Comparison of ENCODE assay signal across 16 cellular contexts in the genomic region with DNA sequence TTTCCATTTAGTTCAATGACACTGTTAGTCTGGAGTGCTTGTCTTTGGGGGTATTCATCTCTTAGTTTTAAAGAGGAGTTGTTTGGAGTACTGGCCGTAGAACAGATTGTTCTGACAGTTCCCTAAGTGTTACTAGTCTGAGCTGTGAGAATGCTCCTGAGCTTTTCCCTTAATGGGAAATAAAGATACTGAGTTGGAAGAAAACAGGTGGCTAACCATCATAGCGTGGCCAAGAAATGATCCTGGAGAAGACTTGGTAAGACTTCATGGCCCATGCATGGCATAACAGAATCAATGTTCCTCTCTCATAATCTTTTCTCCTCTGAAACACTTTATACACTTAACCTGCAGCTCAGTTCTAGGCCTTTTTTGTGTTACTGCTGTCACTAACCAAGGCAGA. TPM values are rescaled to one million over a fixed set of nuclear protein-coding genes. Genes with fewer than 3 reads are reported as not detected.
DNase-seq lines count a peak whose midpoint lies in the region; ATAC-seq and TF ChIP-seq lines count a peak whose summit lies in the region.
"Had no signal": no experiment of that assay in that cellular context is flagged by ENCODE, and none has a peak within 500 bp of the region (broad histone marks: within the 10 kb centered on the region; RNA-seq: fewer than 3 reads in every experiment).

No MANE protein-coding gene starts in this region.

- H3K4me1 Mint-ChIP-seq in activated naive CD8-positive, alpha-beta T cell treated with anti-CD3 and anti-CD28 coated beads, Interleukin-2, amount 50 U/mL, for 24 hours: peaks cover 75% of the 10 kb centered on the region
- peaks cover 50 to 84% (median 81%) of the 10 kb centered on the region in 7 donors for H3K4me1 Mint-ChIP-seq in naive thymus-derived CD4-positive, alpha-beta T cell

- H3K27ac ChIP-seq in left ventricle myocardium inferior (replicated peaks) (peak overlapping the region; percentile 96), right cardiac atrium (ENCODE audit: low read length) (no peak overlapping the region), transverse colon (peak overlapping the region; percentile 45 to 99 (median 94)), upper lobe of right lung (no peak overlapping the region)
- peak overlapping the region; percentile 92 for H3K27ac ChIP-seq in naive thymus-derived CD4-positive, alpha-beta T cell (ENCODE audit: low read depth, low read length)
- H3K27ac ChIP-seq: SK-N-MC had no signal

- H3K4me3 ChIP-seq in left ventricle myocardium inferior (no peak overlapping the region), right cardiac atrium (ENCODE audit: low read length) (no peak overlapping the region), transverse colon (no peak overlapping the region), upper lobe of right lung (no peak overlapping the region)
- no peak overlapping the region for H3K4me3 ChIP-seq in naive thymus-derived CD4-positive, alpha-beta T cell (ENCODE audit: low read length)
- H3K4me3 ChIP-seq: SK-N-MC had no signal

- H3K36me3 ChIP-seq in left ventricle myocardium inferior (peaks cover 70% of the 10 kb centered on the region), transverse colon (peaks cover 0 to 59% (median 33%) of the 10 kb centered on the region in 4 donors), upper lobe of right lung (peaks cover 80% of the 10 kb centered on the region)
- peaks cover 61 to 79% (median 69%) of the 10 kb centered on the region in 3 experiments for H3K36me3 ChIP-seq in naive thymus-derived CD4-positive, alpha-beta T cell (ENCODE audit: control insufficient read depth in 2 of 3, insufficient read depth in 3 of 3, low read length in 3 of 3)

- ATAC-seq in right cardiac atrium (no peak), upper lobe of right lung (no peak)
- no peak for ATAC-seq in activated naive CD8-positive, alpha-beta T cell treated with anti-CD3 and anti-CD28 coated beads, Interleukin-2, amount 50 U/mL, for 24 hours
- no peak for ATAC-seq in naive thymus-derived CD4-positive, alpha-beta T cell
- ATAC-seq: left ventricle myocardium superior, Panc1 had no signal

- H3K36me3 Mint-ChIP-seq in activated naive CD8-positive, alpha-beta T cell treated with anti-CD3 and anti-CD28 coated beads, Interleukin-2, amount 50 U/mL, for 24 hours (ENCODE audit: low read depth): peaks cover 77% of the 10 kb centered on the region
- H3K36me3 Mint-ChIP-seq in naive thymus-derived CD4-positive, alpha-beta T cell: peaks cover 12 to 66% (median 64%) of the 10 kb centered on the region in 5 donors

- in situ Hi-C loops in transverse colon (cut with MboI; ENCODE audit: low pct_ligation_motif_present in 1 of 4, low pct_unique_long_range_greater_than_20kb in 1 of 4, low sequenced_read_pairs in 3 of 4): loop anchor here in 3 of 4 donors (10.0 to 25.0 kb wide), 2 partner anchors 284 to 292 kb away; no protein-coding TSS in a partner anchor

- H3K4me3 Mint-ChIP-seq in activated naive CD8-positive, alpha-beta T cell treated with anti-CD3 and anti-CD28 coated beads, Interleukin-2, amount 50 U/mL, for 24 hours: no peak overlapping the region
- peak overlapping the region in 7 of 10 donors; percentile 7 to 96 (median 21) for H3K4me3 Mint-ChIP-seq in naive thymus-derived CD4-positive, alpha-beta T cell
- H3K4me3 Mint-ChIP-seq: activated T-helper 1 cell treated with anti-CD3 and anti-CD28 coated beads, Interleukin-12 subunit alpha, Interleukin-12 subunit beta, Interleukin-2, Interleukin-4 antibody, amounts not matched to agents 30 ng/mL and 10 ng/mL and 1 ng/mL, durations not matched to agents 14 hours and 24 hours and 36 hours had no signal

- H3K9me3 Mint-ChIP-seq in activated naive CD8-positive, alpha-beta T cell treated with anti-CD3 and anti-CD28 coated beads, Interleukin-2, amount 50 U/mL, for 24 hours: no peaks in the 10 kb centered on the region
- peaks cover 0 to 8% (median 0%) of the 10 kb centered on the region in 11 donors for H3K9me3 Mint-ChIP-seq in naive thymus-derived CD4-positive, alpha-beta T cell
- H3K9me3 Mint-ChIP-seq: activated T-helper 1 cell treated with anti-CD3 and anti-CD28 coated beads, Interleukin-12 subunit alpha, Interleukin-12 subunit beta, Interleukin-2, Interleukin-4 antibody, amounts not matched to agents 30 ng/mL and 10 ng/mL and 1 ng/mL, durations not matched to agents 14 hours and 24 hours and 36 hours had no signal

- intact Hi-C loops in left ventricle myocardium inferior (cut with micrococcal nuclease): loop anchor here (10.0 kb wide), 2 partner anchors 132 to 292 kb away; no protein-coding TSS in a partner anchor
- intact Hi-C loops in right cardiac atrium (cut with DNase I): loop anchor here in 3 of 4 donors (5.0 to 10.0 kb wide), 3 partner anchors 112 to 294 kb away; no protein-coding TSS in a partner anchor
- intact Hi-C loops in naive thymus-derived CD4-positive, alpha-beta T cell (cut with micrococcal nuclease): no loop called here
- intact Hi-C loops in transverse colon (cut with DNase I; ENCODE audit: low total_unique reads): loop anchor here (10.0 kb wide), 1 partner anchor 242 kb away; no protein-coding TSS in a partner anchor
- intact Hi-C loops in upper lobe of right lung (cut with DNase I): no loop called here

- H3K27ac Mint-ChIP-seq in activated naive CD8-positive, alpha-beta T cell treated with anti-CD3 and anti-CD28 coated beads, Interleukin-2, amount 50 U/mL, for 24 hours: peak overlapping the region; percentile 76
- H3K27ac Mint-ChIP-seq in naive thymus-derived CD4-positive, alpha-beta T cell: peak overlapping the region in 7 of 9 donors; percentile 76 to 99 (median 87)

- CTCF ChIA-PET in naive thymus-derived CD4-positive, alpha-beta T cell (lab: Charles Lee): no interaction called here

- H3K9me3 ChIP-seq in left ventricle myocardium inferior (replicated peaks) (no peaks in the 10 kb centered on the region), right cardiac atrium (ENCODE audit: control insufficient read depth, low read length) (no peaks in the 10 kb centered on the region), transverse colon (no peaks in the 10 kb centered on the region), upper lobe of right lung (no peaks in the 10 kb centered on the region)
- no peaks in the 10 kb centered on the region for H3K9me3 ChIP-seq in naive thymus-derived CD4-positive, alpha-beta T cell (ENCODE audit: control insufficient read depth in 2 of 3, low read length in 3 of 3)

- POLR2A ChIA-PET in naive thymus-derived CD4-positive, alpha-beta T cell (lab: Charles Lee): interaction anchor here (0.6 to 7.2 kb wide), 7 partner anchors 9 to 89 kb away, joined by 3 to 206 read pairs (median 3); no protein-coding TSS in a partner anchor

- no peak for TF ChIP-seq EP300 in transverse colon (IDR thresholded peaks at IDR 0.05; ENCODE audit: low read depth)

- H3K4me1 ChIP-seq in left ventricle myocardium inferior (peaks cover 91% of the 10 kb centered on the region), right cardiac atrium (ENCODE audit: control insufficient read depth, insufficient read depth, low read length) (peaks cover 5% of the 10 kb centered on the region), transverse colon (peaks cover 6 to 66% (median 41%) of the 10 kb centered on the region in 4 donors), upper lobe of right lung (peaks cover 42% of the 10 kb centered on the region)
- peaks cover 47 to 49% of the 10 kb centered on the region in 2 donors for H3K4me1 ChIP-seq in naive thymus-derived CD4-positive, alpha-beta T cell (ENCODE audit: control insufficient read depth in 2 of 2, insufficient read depth in 2 of 2, low read length in 2 of 2)

- H3K27me3 ChIP-seq in left ventricle myocardium inferior (ENCODE audit: low read depth): no peaks in the 10 kb centered on the region
- no peaks in the 10 kb centered on the region for H3K27me3 ChIP-seq in right cardiac atrium (ENCODE audit: control insufficient read depth, insufficient read depth)
- no peaks in the 10 kb centered on the region for H3K27me3 ChIP-seq in naive thymus-derived CD4-positive, alpha-beta T cell (ENCODE audit: control insufficient read depth in 2 of 2, insufficient read depth in 2 of 2, low read length in 2 of 2)
- H3K27me3 ChIP-seq in transverse colon: no peaks in the 10 kb centered on the region
- H3K27me3 ChIP-seq in upper lobe of right lung: no peaks in the 10 kb centered on the region

- TF ChIP-seq POLR2A in transverse colon (IDR thresholded peaks at IDR 0.05): no peak

- TF ChIP-seq CTCF in left ventricle myocardium inferior (IDR thresholded peaks at IDR 0.05; ENCODE audit: borderline replicate concordance): no peak
- no peak for TF ChIP-seq CTCF in transverse colon (IDR thresholded peaks at IDR 0.05)
- no peak for TF ChIP-seq CTCF in upper lobe of right lung (IDR thresholded peaks at IDR 0.05)

- H3K27me3 Mint-ChIP-seq in activated naive CD8-positive, alpha-beta T cell treated with anti-CD3 and anti-CD28 coated beads, Interleukin-2, amount 50 U/mL, for 24 hours: no peaks in the 10 kb centered on the region
- H3K27me3 Mint-ChIP-seq in naive thymus-derived CD4-positive, alpha-beta T cell: peaks cover 0 to 3% (median 0%) of the 10 kb centered on the region in 5 donors
- H3K27me3 Mint-ChIP-seq: progenitor cell of endocrine pancreas had no signal

- 62% methylated on average over 2 of the region's 2 CpGs for whole genome bisulfite sequencing in right cardiac atrium
- 79 to 87% methylated on average over 2 of the region's 2 CpGs for WGBS in transverse colon (ENCODE audit: low coverage in 1 of 2), 2 donors

- no peak for DNase-seq in left ventricle myocardium inferior
- DNase-seq in right cardiac atrium: no peak
- no peak for DNase-seq in activated naive CD8-positive, alpha-beta T cell treated with anti-CD3 and anti-CD28 coated beads, Interleukin-2, amount 50 U/mL, for 24 hours
- DNase-seq in naive thymus-derived CD4-positive, alpha-beta T cell: no peak
- no peak for DNase-seq in transverse colon
- DNase-seq in NCI-H226: no peak
- no peak for DNase-seq in GM19238 (ENCODE audit: insufficient read length, low spot score)
- no peak for DNase-seq in upper lobe of right lung
- DNase-seq: GDM1; glutamatergic neuron; left ventricle myocardium superior; stimulated activated naive CD4-positive, alpha-beta T cell treated with Interleukin-2 at 50 U/mL for 16 hours had no signal

RNA-seq across cellular contexts. Expression of a gene that starts 6.2 kb away (rescaled TPM):
- total RNA-seq in left ventricle myocardium inferior (503 TPM), right cardiac atrium (100 to 1,000 TPM; 381 to 508 (median 445) TPM), transverse colon (1,000 to 10,000 TPM in 1 of 4 donors, 100 to 1,000 TPM in 3; 297 to 1,199 (median 723) TPM), upper lobe of right lung (477 TPM)
- polyA plus RNA-seq in right cardiac atrium: 301 TPM
- 100 to 1,000 TPM; 611 to 748 (median 634) TPM for total RNA-seq in naive thymus-derived CD4-positive, alpha-beta T cell
- polyA plus RNA-seq in naive thymus-derived CD4-positive, alpha-beta T cell: 1,000 to 10,000 TPM; 1,888 to 2,295 TPM

Comparison
In these comparisons a context has a peak if more than half of its experiments do, and no peak if none do; other contexts are left out.
1. H3K27ac ChIP-seq: peak in left ventricle myocardium inferior (single experiment), naive thymus-derived CD4-positive, alpha-beta T cell (single experiment) and transverse colon (4 of 4); none in right cardiac atrium (single experiment) and upper lobe of right lung (single experiment).
2. intact Hi-C loops: an anchor here in left ventricle myocardium inferior (10.0 kb wide), right cardiac atrium (5.0 to 10.0 kb wide) and transverse colon (10.0 kb wide); none called in naive thymus-derived CD4-positive, alpha-beta T cell and upper lobe of right lung.